ENCODE assay signal across 7 cellular contexts in genomic region chr7:5594616-5595544, GRCh38. TPM values are rescaled to one million over a fixed set of nuclear protein-coding genes. Genes with fewer than 3 reads are reported as not detected.
DNase-seq lines count a peak whose midpoint lies in the region; ATAC-seq and TF ChIP-seq lines count a peak whose summit lies in the region.

No MANE protein-coding gene starts in this region.

- peak overlapping the region; percentile 87 for H3K4me3 Mint-ChIP-seq in activated T-helper 17 cell treated with anti-CD3 and anti-CD28 coated beads, Interleukin-2, amount 50 U/mL, for 72 hours

- H3K36me3 ChIP-seq in ES-I3 (ENCODE audit: insufficient read depth, low read length): 0 out of 2 replicates have a peak, but pooled peaks cover 4% of the 10 kb centered on the region

- DNase-seq in right cardiac atrium: peak; percentile 35 to 73 (median 65)
- no peak for DNase-seq in kidney glomerular epithelial cell (lab: John Stamatoyannopoulos, UW)
- DNase-seq in islet precursor cell: no peak

- intact Hi-C loops in right cardiac atrium (cut with DNase I): no loop called here

- TF ChIP-seq RAD21 in Ishikawa (IDR thresholded peaks at IDR 0.05; ENCODE audit: low read depth): no peak

- no peaks in the 10 kb centered on the region for H3K9me3 ChIP-seq in ES-I3 (ENCODE audit: control insufficient read depth, insufficient read depth, low read length)
- H3K9me3 ChIP-seq in right cardiac atrium (ENCODE audit: control insufficient read depth, low read length): no peaks in the 10 kb centered on the region

- peak overlapping the region; percentile 73 for H3K9ac ChIP-seq in ES-I3 (ENCODE audit: low read depth, low read length)

- peaks cover 16% of the 10 kb centered on the region for H3K36me3 Mint-ChIP-seq in activated T-helper 17 cell treated with anti-CD3 and anti-CD28 coated beads, Interleukin-2, amount 50 U/mL, for 72 hours (ENCODE audit: low read depth)

- no peaks in the 10 kb centered on the region for H3K27me3 ChIP-seq in right cardiac atrium (ENCODE audit: control insufficient read depth, insufficient read depth)

- H3K4me1 ChIP-seq in ES-I3 (ENCODE audit: insufficient read depth, low read length): peaks cover 35% of the 10 kb centered on the region; the same call in 1 of the 2 replicates
- peaks cover 5% of the 10 kb centered on the region for H3K4me1 ChIP-seq in right cardiac atrium (ENCODE audit: control insufficient read depth, insufficient read depth, low read length)

- H3K9me3 Mint-ChIP-seq in activated T-helper 17 cell treated with anti-CD3 and anti-CD28 coated beads, Interleukin-2, amount 50 U/mL, for 72 hours: no peaks in the 10 kb centered on the region

- peak overlapping the region; percentile 73 for H3K27ac Mint-ChIP-seq in activated T-helper 17 cell treated with anti-CD3 and anti-CD28 coated beads, Interleukin-2, amount 50 U/mL, for 72 hours

- no peak for ATAC-seq in activated T-helper 17 cell treated with anti-CD3 and anti-CD28 coated beads, Interleukin-2, amount 50 U/mL, for 72 hours (replicated peaks)
- ATAC-seq in right cardiac atrium: peak; percentile 5 to 9

- H3K27me3 Mint-ChIP-seq in activated T-helper 17 cell treated with anti-CD3 and anti-CD28 coated beads, Interleukin-2, amount 50 U/mL, for 72 hours: peaks cover 9% of the 10 kb centered on the region

- peaks cover 16% of the 10 kb centered on the region for H3K4me1 Mint-ChIP-seq in activated T-helper 17 cell treated with anti-CD3 and anti-CD28 coated beads, Interleukin-2, amount 50 U/mL, for 72 hours

- H3K4me3 ChIP-seq in right cardiac atrium (ENCODE audit: low read length) (peak overlapping the region; percentile 62), skin epidermis (peak overlapping the region; percentile 57 to 78 (median 63))

- TF ChIP-seq EP300 in Ishikawa (IDR thresholded peaks at IDR 0.05; ENCODE audit: borderline replicate concordance): no peak

- no peak overlapping the region for H3K27ac ChIP-seq in right cardiac atrium (ENCODE audit: low read length)
- H3K27ac ChIP-seq in skin epidermis: peak overlapping the region; percentile 41 to 95 (median 79)

- 4% methylated on average over 54 of the region's 54 CpGs for WGBS in right cardiac atrium

TF ChIP-seq in Ishikawa, 13 proteins besides CTCF, POLR2A, EP300 and RAD21:
- TF ChIP-seq MAX (IDR thresholded peaks at IDR 0.05): peak; percentile 50
- no peak for TF ChIP-seq TCF12 (IDR thresholded peaks at IDR 0.05; ENCODE audit: low read depth)
- TF ChIP-seq EGR1 (IDR thresholded peaks at IDR 0.05): no peak
- 0 out of 2 replicates have a peak, but pooled peaks have one; percentile 5 for TF ChIP-seq NFIC (IDR thresholded peaks at IDR 0.05)
- no peak for TF ChIP-seq CEBPB (IDR thresholded peaks at IDR 0.05)
- no peak for TF ChIP-seq REST (IDR thresholded peaks at IDR 0.05; ENCODE audit: low read depth)
- TF ChIP-seq USF1 (IDR thresholded peaks at IDR 0.05): no peak
- peak; percentile 18; the same call in 1 of the 2 replicates for TF ChIP-seq ZBTB7A (IDR thresholded peaks at IDR 0.05; ENCODE audit: low read depth)
- no peak for TF ChIP-seq FOXM1 (IDR thresholded peaks at IDR 0.05; ENCODE audit: borderline replicate concordance, low read depth)
- TF ChIP-seq CREB1 (IDR thresholded peaks at IDR 0.05; ENCODE audit: low read depth): no peak
- peak; percentile 42; the same call in 1 of the 2 replicates for TF ChIP-seq TAF1 (IDR thresholded peaks at IDR 0.05; ENCODE audit: low read depth)
- no peak for TF ChIP-seq TEAD4 (IDR thresholded peaks at IDR 0.05)
- TF ChIP-seq YY1 (IDR thresholded peaks at IDR 0.05; ENCODE audit: low read depth): 0 out of 2 replicates have a peak, but pooled peaks have one; percentile 27

RNA-seq across cellular contexts. Expression of gene FSCN1, which starts 2.3 kb away (rescaled TPM):
- total RNA-seq in activated T-helper 17 cell treated with anti-CD3 and anti-CD28 coated beads, Interleukin-2, amount 50 U/mL, for 72 hours: 10 to 100 TPM in 1 of 2 donors, 1 to 10 TPM in 1; 9.4 to 30.2 TPM
- total RNA-seq in right cardiac atrium: 10 to 100 TPM; 13.4 to 21.1 (median 16.9) TPM
- 9.7 TPM for polyA plus RNA-seq in right cardiac atrium

Comparison
In these comparisons a context has a peak if more than half of its experiments do, and no peak if none do; other contexts are left out.
1. DNase-seq: peak in right cardiac atrium (3 of 3); none in kidney glomerular epithelial cell (single experiment) and islet precursor cell (single experiment).